ENCODE assay signal across 10 cellular contexts in genomic region chr20:38870733-38871559, GRCh38. TPM values are rescaled to one million over a fixed set of nuclear protein-coding genes. Genes with fewer than 3 reads are reported as not detected.
DNase-seq lines count a peak whose midpoint lies in the region; ATAC-seq, FAIRE-seq and TF ChIP-seq lines count a peak whose summit lies in the region.
"Had no signal": no experiment of that assay in that cellular context is flagged by ENCODE, and none has a peak within 500 bp of the region (broad histone marks: within the 10 kb centered on the region; RNA-seq: fewer than 3 reads in every experiment).

No MANE protein-coding gene starts in this region.

- ATAC-seq in HG03280 (IDR thresholded peaks at IDR 0.05; ENCODE audit: unreplicated experiment) (no peak), GM21447 (IDR thresholded peaks at IDR 0.05; ENCODE audit: unreplicated experiment) (no peak)

- H3K4me2 ChIP-seq in GM23248 (ENCODE audit: unreplicated experiment), result no peak overlapping the region

- no peak overlapping the region for H3K27ac Mint-ChIP-seq in nephron progenitor cell

- no peaks in the 10 kb centered on the region for H3K4me1 Mint-ChIP-seq in nephron progenitor cell

- H3K36me3 ChIP-seq in GM23248 (ENCODE audit: low read depth) (no peaks in the 10 kb centered on the region), small intestine (ENCODE audit: control insufficient read depth in 2 of 2, insufficient read depth in 2 of 2, low read length in 2 of 2) (no peaks in the 10 kb centered on the region)

- DNase-seq in GM23248 (peak; percentile 53), RPMI7951 (ENCODE audit: low read depth) (peak; percentile 32), dermis blood vessel endothelial cell (peak; percentile 72), small intestine (peak; percentile 52), nephron progenitor cell (no peak), COR-L47 (lab: John Stamatoyannopoulos, UW) (no peak)
- DNase-seq: kidney glomerular epithelial cell, NCI-H1092 treated with DMSO at 0.1 percent for 48 hours had no signal

- H3K9ac ChIP-seq in GM23248, result no peak overlapping the region

- no peak for TF ChIP-seq CTCF in nephron progenitor cell (IDR thresholded peaks at IDR 0.05)

- H3K4me1 ChIP-seq in GM23248 (ENCODE audit: insufficient read depth) (no peaks in the 10 kb centered on the region), small intestine (ENCODE audit: control insufficient read depth in 2 of 2, insufficient read depth in 1 of 2, low read depth in 1 of 2, low read length in 1 of 2) (peaks cover 0 to 7% of the 10 kb centered on the region in 2 donors)

- no peak overlapping the region for H3K4me3 Mint-ChIP-seq in nephron progenitor cell

- no peaks in the 10 kb centered on the region for H3K9me2 ChIP-seq in GM23248 (ENCODE audit: insufficient read depth)

- in situ Hi-C loops in GM23248 (cut with MboI), result no loop called here

- H3K27me3 ChIP-seq in GM23248 (replicated peaks; ENCODE audit: insufficient read depth) (peaks cover 4% of the 10 kb centered on the region), small intestine (ENCODE audit: control insufficient read depth in 2 of 2, insufficient read depth in 2 of 2, low read length in 2 of 2) (peaks cover 0 to 2% of the 10 kb centered on the region in 2 donors)

- H3K4me3 ChIP-seq in GM23248 (no peak overlapping the region), small intestine (ENCODE audit: low read depth in 1 of 2, low read length in 2 of 2) (no peak overlapping the region)

- H3K27ac ChIP-seq in GM23248 (no peak overlapping the region), small intestine (ENCODE audit: low read depth in 1 of 2, low read length in 1 of 2) (peak overlapping the region in 1 of 2 donors; percentile 52)

- no peaks in the 10 kb centered on the region for H3K9me3 Mint-ChIP-seq in nephron progenitor cell

- H2AFZ ChIP-seq in GM23248, result no peak overlapping the region

- no peaks in the 10 kb centered on the region for H3K79me2 ChIP-seq in GM23248 (ENCODE audit: insufficient read depth)

- no peaks in the 10 kb centered on the region for H3K36me3 Mint-ChIP-seq in nephron progenitor cell (ENCODE audit: low read depth)

- FAIRE-seq in small intestine (lab: Jason Lieb, UNC), result no peak

- H3K9me3 ChIP-seq in GM23248 (ENCODE audit: low read depth) (no peaks in the 10 kb centered on the region), small intestine (ENCODE audit: control insufficient read depth, low read depth) (no peaks in the 10 kb centered on the region)

- WGBS in GM23248 (ENCODE audit: low coverage in 1 of 2, low lambda C conversion rate in 2 of 2, missing lambda C conversion rate in 2 of 2), 2 experiments, result 15 to 18% methylated on average over 12 of the region's 12 CpGs
- WGBS in small intestine, 3 donors, result 32 to 46% (median 32%) methylated on average over 12 of the region's 12 CpGs

- H4K20me1 ChIP-seq in GM23248 (ENCODE audit: insufficient read depth), result no peaks in the 10 kb centered on the region

- H3F3A ChIP-seq in GM23248 (ENCODE audit: insufficient read depth), result no peaks in the 10 kb centered on the region

- H3K27me3 Mint-ChIP-seq in nephron progenitor cell (ENCODE audit: low read depth, poor library complexity), result peaks cover 49% of the 10 kb centered on the region

RNA-seq across cellular contexts. Expression of gene FAM83D, which starts 55.3 kb away (rescaled TPM):
- total RNA-seq in GM23248 (2014; rRNA removed; shearing (Covaris generic)), result 18.2 and 19.0 TPM in 2 replicates
- polyA plus RNA-seq in GM23248 (2016; fragmentation: Nextera tagmentation; extraction: Ambion mirVana), result 11.4 and 13.1 TPM in 2 replicates
- 125 and 148 TPM in 2 replicates for total RNA-seq in RPMI7951 (2014; rRNA removed; shearing (Covaris generic))
- 23.5 and 67.6 TPM in 2 replicates for total RNA-seq in dermis blood vessel endothelial cell
- polyA plus RNA-seq in small intestine, result 10 to 100 TPM in 1 of 3 donors, 1 to 10 TPM in 2; 1.1 to 11.6 (median 2.5) TPM

Comparison
In these comparisons a context has a peak if more than half of its experiments do, and no peak if none do; other contexts are left out.
1. DNase-seq: peak in GM23248 (single experiment), RPMI7951 (single experiment), dermis blood vessel endothelial cell (single experiment) and small intestine (single experiment); none in nephron progenitor cell (single experiment) and COR-L47 (single experiment).